In the genomic region with DNA sequence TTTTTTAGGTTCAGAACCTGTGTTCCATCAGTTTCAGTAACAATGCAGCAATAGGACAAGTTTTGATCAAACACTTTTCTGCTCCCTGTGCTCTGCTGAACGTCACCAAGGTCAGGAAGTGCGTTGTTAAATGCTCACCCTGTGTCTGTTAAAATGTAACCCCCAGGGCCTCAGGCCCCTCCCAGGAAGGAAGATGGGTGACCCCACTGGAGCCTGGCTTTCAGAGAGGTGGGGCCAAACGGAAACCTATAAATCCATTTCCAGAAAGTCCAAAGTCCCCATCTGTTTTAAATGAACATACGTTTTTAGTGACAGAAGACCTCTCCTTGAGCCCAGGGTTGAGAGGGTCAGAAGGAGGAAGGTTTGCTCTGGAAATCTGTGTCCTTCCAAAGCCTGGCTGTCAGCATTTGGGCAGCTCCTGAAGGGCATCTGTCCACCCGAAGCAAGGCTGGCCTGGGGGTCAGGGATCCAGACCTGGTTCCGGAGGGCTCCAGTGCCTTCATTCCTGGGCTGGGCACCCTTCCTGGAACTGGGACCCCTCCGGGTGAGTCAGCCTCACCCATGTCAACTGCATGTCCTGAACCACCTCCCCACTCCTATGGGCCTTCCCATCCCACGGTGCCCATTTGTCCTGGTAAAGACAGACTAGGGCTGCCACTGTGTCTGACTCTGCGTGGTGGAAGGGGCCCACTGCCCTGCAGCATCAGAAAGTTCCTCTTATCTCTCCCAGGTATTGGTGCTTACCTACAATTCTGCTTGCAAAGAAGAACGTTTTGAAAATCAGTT, we compare ENCODE assay signal across 1 cellular context.
A peak's percentile ranks its signal among the peaks of the same experiment; 100 is the strongest.
TF ChIP-seq lines count a peak whose summit lies in the region.

No MANE protein-coding gene starts in this region.

TF ChIP-seq in HepG2, 621 proteins besides CTCF, POLR2A, EP300 and RAD21 (continued from another document and continues in another):
- no peak; the same call in 1 of the 2 replicates for TF ChIP-seq MAX (IDR thresholded peaks at IDR 0.05)
- TF ChIP-seq, protein P1, sequence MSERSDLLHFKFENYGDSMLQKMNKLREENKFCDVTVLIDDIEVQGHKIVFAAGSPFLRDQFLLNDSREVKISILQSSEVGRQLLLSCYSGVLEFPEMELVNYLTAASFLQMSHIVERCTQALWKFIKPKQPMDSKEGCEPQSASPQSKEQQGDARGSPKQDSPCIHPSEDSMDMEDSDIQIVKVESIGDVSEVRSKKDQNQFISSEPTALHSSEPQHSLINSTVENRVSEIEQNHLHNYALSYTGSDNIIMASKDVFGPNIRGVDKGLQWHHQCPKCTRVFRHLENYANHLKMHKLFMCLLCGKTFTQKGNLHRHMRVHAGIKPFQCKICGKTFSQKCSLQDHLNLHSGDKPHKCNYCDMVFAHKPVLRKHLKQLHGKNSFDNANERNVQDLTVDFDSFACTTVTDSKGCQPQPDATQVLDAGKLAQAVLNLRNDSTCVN (CRISPR knock-in tag; IDR thresholded peaks at IDR 0.05; ENCODE audit: borderline replicate concordance) = peak; percentile 72
- TF ChIP-seq ZSCAN31 (CRISPR knock-in tag; IDR thresholded peaks at IDR 0.05; ENCODE audit: low read depth) = 0 out of 2 replicates have a peak, but pooled peaks have one; percentile 51
- TF ChIP-seq SATB2 (CRISPR knock-in tag; IDR thresholded peaks at IDR 0.05) = no peak
- TF ChIP-seq ZNF224 (CRISPR knock-in tag; IDR thresholded peaks at IDR 0.05) = no peak
- no peak for TF ChIP-seq ARNTL (CRISPR knock-in tag; IDR thresholded peaks at IDR 0.05)
- TF ChIP-seq RFX3 (CRISPR knock-in tag; IDR thresholded peaks at IDR 0.05) = no peak
- no peak for TF ChIP-seq RERE (CRISPR knock-in tag; IDR thresholded peaks at IDR 0.05; ENCODE audit: low read depth)
- no peak for TF ChIP-seq MEIS2 (CRISPR knock-in tag; IDR thresholded peaks at IDR 0.05)
- 0 out of 2 replicates have a peak, but pooled peaks have one; percentile 16 for TF ChIP-seq IRF1 (CRISPR knock-in tag; IDR thresholded peaks at IDR 0.05; ENCODE audit: low read depth)
- TF ChIP-seq RARG (CRISPR knock-in tag; IDR thresholded peaks at IDR 0.05; ENCODE audit: low read depth) = no peak
- no peak for TF ChIP-seq ZNF674 (CRISPR knock-in tag; IDR thresholded peaks at IDR 0.05; ENCODE audit: low read depth)
- no peak for TF ChIP-seq ZNF569 (CRISPR knock-in tag; IDR thresholded peaks at IDR 0.05; ENCODE audit: borderline replicate concordance)
- no peak for TF ChIP-seq ZNF143 (CRISPR knock-in tag; IDR thresholded peaks at IDR 0.05)
- TF ChIP-seq, protein P2, sequence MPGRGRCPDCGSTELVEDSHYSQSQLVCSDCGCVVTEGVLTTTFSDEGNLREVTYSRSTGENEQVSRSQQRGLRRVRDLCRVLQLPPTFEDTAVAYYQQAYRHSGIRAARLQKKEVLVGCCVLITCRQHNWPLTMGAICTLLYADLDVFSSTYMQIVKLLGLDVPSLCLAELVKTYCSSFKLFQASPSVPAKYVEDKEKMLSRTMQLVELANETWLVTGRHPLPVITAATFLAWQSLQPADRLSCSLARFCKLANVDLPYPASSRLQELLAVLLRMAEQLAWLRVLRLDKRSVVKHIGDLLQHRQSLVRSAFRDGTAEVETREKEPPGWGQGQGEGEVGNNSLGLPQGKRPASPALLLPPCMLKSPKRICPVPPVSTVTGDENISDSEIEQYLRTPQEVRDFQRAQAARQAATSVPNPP (CRISPR knock-in tag; IDR thresholded peaks at IDR 0.05) = no peak; the same call in 1 of the 2 replicates
- TF ChIP-seq RBFOX2 (IDR thresholded peaks at IDR 0.05; ENCODE audit: low read depth, low read length) = no peak
- no peak for TF ChIP-seq CCAR2 (optimal IDR thresholded peaks at IDR 0.05; ENCODE audit: low read depth, low read length)
- no peak for TF ChIP-seq FOXK1 (CRISPR knock-in tag; IDR thresholded peaks at IDR 0.05; ENCODE audit: borderline replicate concordance, low read depth)
- TF ChIP-seq ZNF788 (CRISPR knock-in tag; IDR thresholded peaks at IDR 0.05; ENCODE audit: borderline replicate concordance) = peak; percentile 54; the same call in 1 of the 2 replicates
- peak; percentile 63; the same call in 1 of the 2 replicates for TF ChIP-seq MIXL1 (CRISPR knock-in tag; IDR thresholded peaks at IDR 0.05)
- TF ChIP-seq, protein P3, sequence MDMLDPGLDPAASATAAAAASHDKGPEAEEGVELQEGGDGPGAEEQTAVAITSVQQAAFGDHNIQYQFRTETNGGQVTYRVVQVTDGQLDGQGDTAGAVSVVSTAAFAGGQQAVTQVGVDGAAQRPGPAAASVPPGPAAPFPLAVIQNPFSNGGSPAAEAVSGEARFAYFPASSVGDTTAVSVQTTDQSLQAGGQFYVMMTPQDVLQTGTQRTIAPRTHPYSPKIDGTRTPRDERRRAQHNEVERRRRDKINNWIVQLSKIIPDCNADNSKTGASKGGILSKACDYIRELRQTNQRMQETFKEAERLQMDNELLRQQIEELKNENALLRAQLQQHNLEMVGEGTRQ (IDR thresholded peaks at IDR 0.05; ENCODE audit: low read depth, low read length) = no peak
- TF ChIP-seq, protein P3 (CRISPR knock-in tag; IDR thresholded peaks at IDR 0.05; ENCODE audit: borderline replicate concordance) = no peak
- 0 out of 2 replicates have a peak, but pooled peaks have one; percentile 55 for TF ChIP-seq ZNF570 (CRISPR knock-in tag; IDR thresholded peaks at IDR 0.05; ENCODE audit: borderline replicate concordance)
- TF ChIP-seq KDM5B (CRISPR knock-in tag; IDR thresholded peaks at IDR 0.05; ENCODE audit: borderline replicate concordance) = 0 out of 2 replicates have a peak, but pooled peaks have one; percentile 63
- no peak for TF ChIP-seq RCOR2 (CRISPR knock-in tag; IDR thresholded peaks at IDR 0.05)
- TF ChIP-seq CENPT (CRISPR knock-in tag; IDR thresholded peaks at IDR 0.05; ENCODE audit: low read depth) = no peak
- no peak for TF ChIP-seq BRCA1 (CRISPR knock-in tag; IDR thresholded peaks at IDR 0.05)
- TF ChIP-seq SALL1 (CRISPR knock-in tag; IDR thresholded peaks at IDR 0.05) = peak; percentile 83
- TF ChIP-seq, protein P4, sequence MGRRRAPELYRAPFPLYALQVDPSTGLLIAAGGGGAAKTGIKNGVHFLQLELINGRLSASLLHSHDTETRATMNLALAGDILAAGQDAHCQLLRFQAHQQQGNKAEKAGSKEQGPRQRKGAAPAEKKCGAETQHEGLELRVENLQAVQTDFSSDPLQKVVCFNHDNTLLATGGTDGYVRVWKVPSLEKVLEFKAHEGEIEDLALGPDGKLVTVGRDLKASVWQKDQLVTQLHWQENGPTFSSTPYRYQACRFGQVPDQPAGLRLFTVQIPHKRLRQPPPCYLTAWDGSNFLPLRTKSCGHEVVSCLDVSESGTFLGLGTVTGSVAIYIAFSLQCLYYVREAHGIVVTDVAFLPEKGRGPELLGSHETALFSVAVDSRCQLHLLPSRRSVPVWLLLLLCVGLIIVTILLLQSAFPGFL (CRISPR knock-in tag; IDR thresholded peaks at IDR 0.05) = no peak
- TF ChIP-seq ZMYM4 (CRISPR knock-in tag; IDR thresholded peaks at IDR 0.05) = peak; percentile 94
- TF ChIP-seq ZNF460 (CRISPR knock-in tag; IDR thresholded peaks at IDR 0.05; ENCODE audit: borderline replicate concordance) = no peak
- no peak for TF ChIP-seq TGIF2 (CRISPR knock-in tag; IDR thresholded peaks at IDR 0.05)
- TF ChIP-seq, protein P5, sequence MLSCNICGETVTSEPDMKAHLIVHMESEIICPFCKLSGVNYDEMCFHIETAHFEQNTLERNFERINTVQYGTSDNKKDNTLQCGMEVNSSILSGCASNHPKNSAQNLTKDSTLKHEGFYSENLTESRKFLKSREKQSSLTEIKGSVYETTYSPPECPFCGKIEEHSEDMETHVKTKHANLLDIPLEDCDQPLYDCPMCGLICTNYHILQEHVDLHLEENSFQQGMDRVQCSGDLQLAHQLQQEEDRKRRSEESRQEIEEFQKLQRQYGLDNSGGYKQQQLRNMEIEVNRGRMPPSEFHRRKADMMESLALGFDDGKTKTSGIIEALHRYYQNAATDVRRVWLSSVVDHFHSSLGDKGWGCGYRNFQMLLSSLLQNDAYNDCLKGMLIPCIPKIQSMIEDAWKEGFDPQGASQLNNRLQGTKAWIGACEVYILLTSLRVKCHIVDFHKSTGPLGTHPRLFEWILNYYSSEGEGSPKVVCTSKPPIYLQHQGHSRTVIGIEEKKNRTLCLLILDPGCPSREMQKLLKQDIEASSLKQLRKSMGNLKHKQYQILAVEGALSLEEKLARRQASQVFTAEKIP (CRISPR knock-in tag; IDR thresholded peaks at IDR 0.05; ENCODE audit: borderline replicate concordance) = no peak
- TF ChIP-seq THRA (CRISPR knock-in tag; IDR thresholded peaks at IDR 0.05; ENCODE audit: borderline replicate concordance) = 0 out of 2 replicates have a peak, but pooled peaks have one; percentile 41
- TF ChIP-seq TCF7 (IDR thresholded peaks at IDR 0.05; ENCODE audit: low read depth) = no peak
- TF ChIP-seq NFRKB (IDR thresholded peaks at IDR 0.05) = no peak
- TF ChIP-seq ZNF17 (CRISPR knock-in tag; IDR thresholded peaks at IDR 0.05) = no peak
- TF ChIP-seq KMT2B (CRISPR knock-in tag; IDR thresholded peaks at IDR 0.05) = no peak
- TF ChIP-seq, protein P6, sequence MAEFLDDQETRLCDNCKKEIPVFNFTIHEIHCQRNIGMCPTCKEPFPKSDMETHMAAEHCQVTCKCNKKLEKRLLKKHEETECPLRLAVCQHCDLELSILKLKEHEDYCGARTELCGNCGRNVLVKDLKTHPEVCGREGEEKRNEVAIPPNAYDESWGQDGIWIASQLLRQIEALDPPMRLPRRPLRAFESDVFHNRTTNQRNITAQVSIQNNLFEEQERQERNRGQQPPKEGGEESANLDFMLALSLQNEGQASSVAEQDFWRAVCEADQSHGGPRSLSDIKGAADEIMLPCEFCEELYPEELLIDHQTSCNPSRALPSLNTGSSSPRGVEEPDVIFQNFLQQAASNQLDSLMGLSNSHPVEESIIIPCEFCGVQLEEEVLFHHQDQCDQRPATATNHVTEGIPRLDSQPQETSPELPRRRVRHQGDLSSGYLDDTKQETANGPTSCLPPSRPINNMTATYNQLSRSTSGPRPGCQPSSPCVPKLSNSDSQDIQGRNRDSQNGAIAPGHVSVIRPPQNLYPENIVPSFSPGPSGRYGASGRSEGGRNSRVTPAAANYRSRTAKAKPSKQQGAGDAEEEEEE (CRISPR knock-in tag; IDR thresholded peaks at IDR 0.05; ENCODE audit: borderline replicate concordance) = no peak
